Comparison of ENCODE assay signal across 17 cellular contexts in genomic region chr6:119653329-119653728, GRCh38.
DNase-seq lines count a peak whose midpoint lies in the region; ATAC-seq, FAIRE-seq and TF ChIP-seq lines count a peak whose summit lies in the region.
"Had no signal": no experiment of that assay in that cellular context is flagged by ENCODE, and none has a peak within 500 bp of the region (broad histone marks: within the 10 kb centered on the region; RNA-seq: fewer than 3 reads in every experiment).

No MANE protein-coding gene starts in this region.

- H3K4me1 ChIP-seq in OCI-LY7 (ENCODE audit: insufficient read depth, low read length, poor library complexity, severe bottlenecking) (no peaks in the 10 kb centered on the region), K562 (replicated peaks in 1 of 2; ENCODE audit: control insufficient read depth in 2 of 2, insufficient read depth in 2 of 2, low read length in 2 of 2) (peaks cover 0 to 3% of the 10 kb centered on the region in 2 experiments; a peak in 1 of 5 replicates), testis (no peaks in the 10 kb centered on the region)
- H3K4me1 ChIP-seq: BLaER1 treated with 17β-estradiol and CSF1 and Interleukin-3, amounts not matched to agents 10 nM and 100 nM; HAP-1 had no signal

- H3K9me2 ChIP-seq in OCI-LY7 (ENCODE audit: insufficient read depth, low read length), result no peaks in the 10 kb centered on the region

- 8% methylated on average over 2 of the region's 2 CpGs for WGBS in K562 (ENCODE audit: insufficient coverage, low coverage, missing lambda C conversion rate)
- 67 to 68% methylated on average over 2 of the region's 2 CpGs for WGBS in testis, 2 donors

- H3K9me1 ChIP-seq in K562 (ENCODE audit: control insufficient read depth, insufficient read depth, low read length), result no peaks in the 10 kb centered on the region

- ATAC-seq in K562 (peak; percentile 51; the same call in 2 of the 3 replicates), GM21737 (IDR thresholded peaks at IDR 0.05; ENCODE audit: unreplicated experiment) (no peak), GM19328 (IDR thresholded peaks at IDR 0.05; ENCODE audit: unreplicated experiment) (no peak)
- ATAC-seq: CD8-positive, alpha-beta T cell; HepG2 had no signal

- H3K9ac ChIP-seq in K562 (ENCODE audit: insufficient read depth in 1 of 2, low read depth in 2 of 2, low read length in 2 of 2), result no peak overlapping the region
- H3K9ac ChIP-seq: BLaER1 treated with 17β-estradiol and CSF1 and Interleukin-3, amounts not matched to agents 10 nM and 100 nM; GM23248 had no signal

- CTCF ChIA-PET in OCI-LY7 (lab: Charles Lee; ENCODE audit: unreplicated experiment) (no interaction called here), K562 (lab: Yijun Ruan, JAX; ENCODE audit: low intra/inter-chr PET ratio) (no interaction called here)
- CTCF ChIA-PET in activated naive CD4-positive, alpha-beta T cell treated with anti-CD3 and anti-CD28 coated beads for 36 hours (lab: Charles Lee), result no interaction called here

- H3K27ac Mint-ChIP-seq in activated naive CD4-positive, alpha-beta T cell treated with anti-CD3 and anti-CD28 coated beads for 36 hours, result no peak overlapping the region
- H3K27ac Mint-ChIP-seq: B cell; CD8-positive, alpha-beta T cell had no signal

- H3K9me3 Mint-ChIP-seq in activated naive CD4-positive, alpha-beta T cell treated with anti-CD3 and anti-CD28 coated beads for 36 hours, result no peaks in the 10 kb centered on the region
- H3K9me3 Mint-ChIP-seq: CD8-positive, alpha-beta T cell had no signal

- peak overlapping the region; percentile 52; the same call in 1 of the 2 replicates for H2AFZ ChIP-seq in OCI-LY7 (ENCODE audit: low read length)
- H2AFZ ChIP-seq in K562 (ENCODE audit: low read depth, low read length), result 0 out of 2 replicates have a peak overlapping the region, but pooled peaks have one; percentile 28
- H2AFZ ChIP-seq: GM23248 had no signal

- 0 out of 2 replicates have a peak, but pooled peaks cover 3% of the 10 kb centered on the region for H3K9me3 ChIP-seq in OCI-LY7 (ENCODE audit: low read length)
- H3K9me3 ChIP-seq in K562 (replicated peaks; ENCODE audit: control insufficient read depth, insufficient read depth, low read depth, low read length), result no peaks in the 10 kb centered on the region
- no peaks in the 10 kb centered on the region for H3K9me3 ChIP-seq in testis
- H3K9me3 ChIP-seq: BLaER1 treated with 17β-estradiol and CSF1 and Interleukin-3, amounts not matched to agents 10 nM and 100 nM; HAP-1 had no signal

- DNase-seq in Jurkat, Clone E6-1 (ENCODE audit: low read depth, low spot score), result peak; percentile 92
- DNase-seq in OCI-LY7 (ENCODE audit: low spot score) (no peak), K562 (ENCODE audit: extremely low read depth in 1 of 4, low spot score in 3 of 4) (no peak), testis (peak; percentile 37)
- DNase-seq in activated naive CD4-positive, alpha-beta T cell treated with anti-CD3 and anti-CD28 coated beads for 36 hours, result no peak
- DNase-seq: 8988T; Calu3; CD8-positive, alpha-beta T cell; DMS79 treated with DMSO at 0.1 percent for 48 hours; GF-D8; GM23248 had no signal

- H3K27me3 Mint-ChIP-seq in activated naive CD4-positive, alpha-beta T cell treated with anti-CD3 and anti-CD28 coated beads for 36 hours (ENCODE audit: low read depth), result no peaks in the 10 kb centered on the region
- H3K27me3 Mint-ChIP-seq: B cell had no signal

- no peak for TF ChIP-seq RAD21 in K562 (CRISPR knock-in tag; conservative IDR thresholded peaks at IDR 0.05 in 1 of 2, IDR thresholded peaks at IDR 0.05 in 1 of 2)

- no peaks in the 10 kb centered on the region for H4K20me1 ChIP-seq in OCI-LY7 (ENCODE audit: insufficient read depth, low read length)
- no peaks in the 10 kb centered on the region for H4K20me1 ChIP-seq in K562 (replicated peaks; ENCODE audit: control insufficient read depth, insufficient read depth, low read length)
- H4K20me1 ChIP-seq: BLaER1 treated with 17β-estradiol and CSF1 and Interleukin-3, amounts not matched to agents 10 nM and 100 nM had no signal

- no peak overlapping the region for H3K4me2 ChIP-seq in OCI-LY7 (ENCODE audit: low read length)
- no peak overlapping the region for H3K4me2 ChIP-seq in K562 (ENCODE audit: insufficient read depth, low read length)
- H3K4me2 ChIP-seq: BLaER1 treated with 17β-estradiol and CSF1 and Interleukin-3, amounts not matched to agents 10 nM and 100 nM had no signal

- no peaks in the 10 kb centered on the region for H3K4me1 Mint-ChIP-seq in activated naive CD4-positive, alpha-beta T cell treated with anti-CD3 and anti-CD28 coated beads for 36 hours (ENCODE audit: low read depth)
- H3K4me1 Mint-ChIP-seq: B cell had no signal

- intact Hi-C loops in OCI-LY7 (cut with micrococcal nuclease; ENCODE audit: unreplicated experiment) (no loop called here), K562 (cut with micrococcal nuclease) (no loop called here), testis (cut with DNase I; ENCODE audit: low total_unique reads) (no loop called here)
- intact Hi-C loops in activated naive CD4-positive, alpha-beta T cell treated with anti-CD3 and anti-CD28 coated beads for 36 hours (cut with micrococcal nuclease), result no loop called here

- TF ChIP-seq CTCF in OCI-LY7 (conservative IDR thresholded peaks at IDR 0.05; ENCODE audit: low read length) (no peak), K562 (IDR thresholded peaks at IDR 0.05 in 2 of 3, conservative IDR thresholded peaks at IDR 0.05 in 1 of 3; ENCODE audit: insufficient read depth in 2 of 3, low read depth in 1 of 3, low read length in 3 of 3) (no peak), testis (IDR thresholded peaks at IDR 0.05) (no peak)

- H3K27me3 ChIP-seq in K562 (ENCODE audit: control insufficient read depth in 2 of 2, insufficient read depth in 2 of 2, low read length in 2 of 2) (no peaks in the 10 kb centered on the region), testis (no peaks in the 10 kb centered on the region)
- H3K27me3 ChIP-seq: BLaER1 treated with 17β-estradiol and CSF1 and Interleukin-3, amounts not matched to agents 10 nM and 100 nM had no signal

- TF ChIP-seq POLR2A in K562 (conservative IDR thresholded peaks at IDR 0.05) (no peak), testis (IDR thresholded peaks at IDR 0.05) (no peak)

- no peak overlapping the region for H3K27ac ChIP-seq in OCI-LY7 (ENCODE audit: low read depth, low read length, poor library complexity, severe bottlenecking)
- no peak overlapping the region for H3K27ac ChIP-seq in K562 (ENCODE audit: extremely low read depth, low read depth, low read length)
- H3K27ac ChIP-seq in testis, result peak overlapping the region in 1 of 2 donors; percentile 31
- H3K27ac ChIP-seq: BLaER1 treated with 17β-estradiol and CSF1 and Interleukin-3, amounts not matched to agents 10 nM and 100 nM; GM23248 had no signal

- no peak overlapping the region for H3K4me3 Mint-ChIP-seq in activated naive CD4-positive, alpha-beta T cell treated with anti-CD3 and anti-CD28 coated beads for 36 hours
- H3K4me3 Mint-ChIP-seq: B cell; CD8-positive, alpha-beta T cell had no signal

- H3K4me3 ChIP-seq in Jurkat, Clone E6-1 (ENCODE audit: low read length), result no peak overlapping the region
- H3K4me3 ChIP-seq in OCI-LY7 (ENCODE audit: low read depth, low read length, poor library complexity, severe bottlenecking), result no peak overlapping the region
- H3K4me3 ChIP-seq in K562, result no peak overlapping the region
- H3K4me3 ChIP-seq in testis, result no peak overlapping the region
- H3K4me3 ChIP-seq: BLaER1 treated with 17β-estradiol and CSF1 and Interleukin-3, amounts not matched to agents 10 nM and 100 nM; GM23248; HAP-1 had no signal

- no peaks in the 10 kb centered on the region for H3K36me3 ChIP-seq in OCI-LY7 (ENCODE audit: insufficient read depth, low read length)
- H3K36me3 ChIP-seq in K562 (ENCODE audit: control insufficient read depth, insufficient read depth, low read length), result no peaks in the 10 kb centered on the region
- H3K36me3 ChIP-seq in testis (ENCODE audit: low read depth, missing control alignments), result no peaks in the 10 kb centered on the region
- H3K36me3 ChIP-seq: BLaER1 treated with 17β-estradiol and CSF1 and Interleukin-3, amounts not matched to agents 10 nM and 100 nM; HAP-1 had no signal

- no peak for TF ChIP-seq EP300 in K562 (IDR thresholded peaks at IDR 0.05; ENCODE audit: low read length)

- no peaks in the 10 kb centered on the region for H3K36me3 Mint-ChIP-seq in activated naive CD4-positive, alpha-beta T cell treated with anti-CD3 and anti-CD28 coated beads for 36 hours (ENCODE audit: low read depth)
- H3K36me3 Mint-ChIP-seq: CD8-positive, alpha-beta T cell had no signal

- no peak for FAIRE-seq in K562 (lab: Jason Lieb, UNC)
- FAIRE-seq: HepG2 had no signal

- POLR2A ChIA-PET in OCI-LY7 (lab: Charles Lee), result no interaction called here
- POLR2A ChIA-PET in K562 (lab: Yijun Ruan, JAX), result interaction anchor here (1.2 to 1.4 kb wide), 2 partner anchors 9 to 12 kb away, joined by 3 to 6 read pairs; no protein-coding TSS in a partner anchor

- in situ Hi-C loops in K562 (cut with MboI), result no loop called here

- no peaks in the 10 kb centered on the region for H3K79me2 ChIP-seq in OCI-LY7 (ENCODE audit: insufficient read depth, low read depth, low read length)
- H3K79me2 ChIP-seq in K562 (ENCODE audit: control insufficient read depth, insufficient read depth, low read length), result no peaks in the 10 kb centered on the region

- BruUV-seq in OCI-LY7 (replicated peaks; lab: Mats Ljungman, UMichigan) (no TSS peak), K562 (replicated peaks; lab: Mats Ljungman, UMichigan) (no TSS peak)

TF ChIP-seq in K562, 482 proteins besides CTCF, POLR2A, EP300 and RAD21:
- TF ChIP-seq BRF2 (IDR thresholded peaks at IDR 0.05; ENCODE audit: borderline replicate concordance, insufficient read depth, insufficient read length) (no peak), CBFA2T3 (IDR thresholded peaks at IDR 0.05) (0 out of 2 replicates have a peak, but pooled peaks have one; percentile 6), ETV1 (tag; conservative IDR thresholded peaks at IDR 0.05; ENCODE audit: low read depth) (0 out of 2 replicates have a peak, but pooled peaks have one; percentile 28), KDM1A (IDR thresholded peaks at IDR 0.05) (peak in 1 of 2 experiments; percentile 30; a peak in 2 of 4 replicates), RCOR1 (IDR thresholded peaks at IDR 0.05; ENCODE audit: borderline replicate concordance in 1 of 2, low read depth in 2 of 2, low read length in 2 of 2) (peak in 1 of 2 experiments; percentile 68; a peak in 1 of 4 replicates), SOX6 (IDR thresholded peaks at IDR 0.05) (peak; percentile 77)

Comparison
In these comparisons a context has a peak if more than half of its experiments do, and no peak if none do; other contexts are left out.
1. DNase-seq: peak in Jurkat, Clone E6-1 (single experiment) and testis (single experiment); none in OCI-LY7 (single experiment), K562 (0 of 4) and activated naive CD4-positive, alpha-beta T cell treated with anti-CD3 and anti-CD28 coated beads for 36 hours (single experiment).